In the genomic region with DNA sequence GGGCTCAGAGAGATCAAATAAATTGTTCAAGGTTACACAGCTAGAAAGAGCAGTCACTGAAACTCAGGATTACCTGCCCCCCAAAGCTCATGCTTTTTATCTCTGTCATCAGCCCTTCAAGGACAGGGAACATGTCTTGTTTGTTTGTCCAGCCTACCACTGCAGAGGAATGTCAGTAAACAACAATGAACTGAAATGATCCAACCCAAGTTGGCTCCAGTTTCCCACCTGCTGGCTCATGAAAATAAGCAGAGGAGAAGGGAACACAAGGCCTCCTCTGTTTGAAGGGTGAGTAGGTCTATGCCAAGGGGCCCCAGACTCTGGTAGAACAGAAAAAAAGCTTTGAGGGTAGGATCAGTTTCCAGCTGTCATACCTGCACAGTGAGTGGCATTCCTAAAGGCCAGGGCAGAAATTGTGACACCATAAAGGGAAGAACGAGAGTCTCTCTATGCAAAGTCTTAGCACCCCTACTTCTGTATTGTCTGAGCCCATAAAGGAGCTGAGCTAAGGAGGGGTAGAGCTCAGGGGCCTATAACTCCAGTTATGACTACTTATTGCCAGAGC, we compare ENCODE assay signal across 8 cellular contexts.
"Had no signal": no experiment of that assay in that cellular context is flagged by ENCODE, and none has a peak within 500 bp of the region (broad histone marks: within the 10 kb centered on the region; RNA-seq: fewer than 3 reads in every experiment).

No MANE protein-coding gene starts in this region.

- DNase-seq: GM23248, GOT3, H7, HFFc6, KBM-7 had no signal

- H3K9me3 ChIP-seq: HAP-1 had no signal

- H3K36me3 ChIP-seq: HAP-1 had no signal

- ATAC-seq: HCT116 had no signal

- H3K4me1 ChIP-seq: HAP-1 had no signal

- H3K27ac ChIP-seq: GM23248, KMS-11 had no signal

- H3K4me3 ChIP-seq: GM23248, HAP-1 had no signal
